ENCODE assay signal across 8 cellular contexts in the genomic region with DNA sequence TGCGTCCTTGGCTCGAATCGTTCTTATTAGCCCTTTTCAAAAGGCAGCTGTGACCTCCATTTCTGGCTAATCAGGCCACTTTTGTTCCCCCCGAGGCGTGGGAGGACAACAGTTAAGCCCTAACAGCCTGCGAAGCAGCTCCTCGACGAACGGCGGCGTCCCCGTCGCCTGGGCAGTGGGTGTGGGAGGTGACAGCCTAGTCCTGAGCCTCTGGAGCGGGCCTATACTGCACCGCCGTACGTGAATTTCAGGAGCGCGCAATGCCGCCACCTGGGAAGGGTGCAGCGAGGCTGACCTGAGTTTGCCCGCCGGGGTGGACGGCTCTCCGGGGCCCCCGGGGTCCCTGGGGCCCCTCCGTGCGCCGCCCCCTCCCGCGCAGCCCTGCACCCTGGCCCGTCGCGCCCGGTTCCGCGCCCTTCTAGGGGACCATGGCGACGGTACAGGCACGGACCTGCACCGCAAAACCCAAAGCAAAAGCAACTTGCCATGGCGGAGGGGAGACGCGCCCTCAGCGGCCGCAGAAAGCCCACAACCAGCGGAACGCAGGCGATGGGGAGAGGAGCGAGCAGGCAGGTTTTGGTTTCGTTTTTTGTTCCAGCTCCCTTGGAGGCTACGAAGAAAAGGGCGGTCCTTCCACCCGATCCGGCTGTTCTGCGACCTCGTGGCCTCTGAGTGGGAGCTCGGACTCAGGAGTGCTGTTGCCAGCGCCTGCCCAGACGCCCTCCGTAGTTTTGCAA. TPM values are rescaled to one million over a fixed set of nuclear protein-coding genes. Genes with fewer than 3 reads are reported as not detected.
DNase-seq lines count a peak whose midpoint lies in the region; ATAC-seq and TF ChIP-seq lines count a peak whose summit lies in the region.

A gene (minus strand): TSS at position 624 of the 737 bp plus-strand sequence. CDS start 136 bp downstream, at position 488.

- H3K9me3 ChIP-seq in left ventricle myocardium inferior (replicated peaks), result no peaks in the 10 kb centered on the region

- no peaks in the 10 kb centered on the region for H3K36me3 ChIP-seq in left ventricle myocardium inferior

- no peaks in the 10 kb centered on the region for H3K9me3 Mint-ChIP-seq in progenitor cell of endocrine pancreas (ENCODE audit: low read depth)

- peaks cover 13% of the 10 kb centered on the region for H3K4me1 Mint-ChIP-seq in progenitor cell of endocrine pancreas (ENCODE audit: low read depth)

- no peaks in the 10 kb centered on the region for H3K36me3 Mint-ChIP-seq in progenitor cell of endocrine pancreas (ENCODE audit: insufficient read depth)

- H3K27ac Mint-ChIP-seq in progenitor cell of endocrine pancreas, result peak within 1 kb of the TSS; percentile 97

- H3K27me3 Mint-ChIP-seq in progenitor cell of endocrine pancreas, result peaks cover 6% of the 10 kb centered on the region

- ATAC-seq in HG02588 (IDR thresholded peaks at IDR 0.05; ENCODE audit: unreplicated experiment), result peak; percentile 93

- H3K4me3 ChIP-seq in left ventricle myocardium inferior, result peak within 1 kb of the TSS; percentile 88

- intact Hi-C loops in left ventricle myocardium inferior (cut with micrococcal nuclease), result no loop called here

- DNase-seq in NCI-H1092 (lab: John Stamatoyannopoulos, UW) (peak; percentile 70), T follicular helper cell (ENCODE audit: low read depth) (peak; percentile 71), amniotic epithelial cell (ENCODE audit: low read depth) (peak; percentile 93), left ventricle myocardium inferior (peak; percentile 88), progenitor cell of endocrine pancreas (ENCODE audit: low spot score, unreplicated experiment) (peak; percentile 48), ureter (ENCODE audit: low spot score) (peak; percentile 90)

- TF ChIP-seq CTCF in left ventricle myocardium inferior (IDR thresholded peaks at IDR 0.05; ENCODE audit: borderline replicate concordance) (peak; percentile 4), progenitor cell of endocrine pancreas (IDR thresholded peaks at IDR 0.05; ENCODE audit: unreplicated experiment) (peak; percentile 13)

- peak within 1 kb of the TSS; percentile 98 for H3K27ac ChIP-seq in left ventricle myocardium inferior (replicated peaks)

- H3K27me3 ChIP-seq in left ventricle myocardium inferior (ENCODE audit: low read depth), result no peaks in the 10 kb centered on the region

- peak; percentile 61 for TF ChIP-seq POLR2A in GM10847 (IDR thresholded peaks at IDR 0.05; ENCODE audit: extremely low read depth, insufficient read length)

- peak within 1 kb of the TSS; percentile 78 for H3K4me3 Mint-ChIP-seq in progenitor cell of endocrine pancreas (ENCODE audit: low read depth)

- peaks cover 24% of the 10 kb centered on the region for H3K4me1 ChIP-seq in left ventricle myocardium inferior

RNA-seq across cellular contexts. Expression of the gene that starts here (rescaled TPM):
- total RNA-seq in left ventricle myocardium inferior, result 1.5 TPM
- 4.6 and 4.7 TPM in 2 replicates for total RNA-seq in progenitor cell of endocrine pancreas
- 13.4 TPM for total RNA-seq in ureter

Comparison
In these comparisons a context has a peak if more than half of its experiments do, and no peak if none do; other contexts are left out.
1. Peak in every context shown above with its lines: DNase-seq, ATAC-seq, H3K4me3 ChIP-seq and H3K27ac ChIP-seq.